ENCODE assay signal across 8 cellular contexts in genomic region chr16:48542020-48542473, GRCh38.
DNase-seq lines count a peak whose midpoint lies in the region; ATAC-seq and TF ChIP-seq lines count a peak whose summit lies in the region.

No MANE protein-coding gene starts in this region.

- no peak overlapping the region for H2AK5ac ChIP-seq in neuronal stem cell (ENCODE audit: low read depth, low read length)

- no CpG with 5 or more reads among the region's 15 CpGs for WGBS in neuronal stem cell (ENCODE audit: extremely low coverage in 2 of 2, insufficient read length in 2 of 2, insufficient replicate concordance in 1 of 2), 2 donors

- H2BK12ac ChIP-seq in neuronal stem cell (ENCODE audit: low read length): no peak overlapping the region

- H3K9ac ChIP-seq in neuronal stem cell (ENCODE audit: low read depth, low read length, poor library complexity): no peak overlapping the region

- no peaks in the 10 kb centered on the region for H3K79me1 ChIP-seq in neuronal stem cell (ENCODE audit: low read depth, low read length)

- no peak overlapping the region for H2BK5ac ChIP-seq in neuronal stem cell (ENCODE audit: low read length)

- H3K27me3 ChIP-seq in WERI-Rb-1 (ENCODE audit: insufficient read depth, low read depth, severe bottlenecking): no peaks in the 10 kb centered on the region
- no peaks in the 10 kb centered on the region for H3K27me3 ChIP-seq in neuronal stem cell (ENCODE audit: control insufficient read depth in 3 of 3, insufficient read depth in 3 of 3, low read depth in 1 of 3, low read length in 3 of 3)

- H3K27ac ChIP-seq in WERI-Rb-1: no peak overlapping the region
- H3K27ac ChIP-seq in neuronal stem cell (replicated peaks; ENCODE audit: low read length): no peak overlapping the region

- no peaks in the 10 kb centered on the region for H3K4me1 ChIP-seq in neuronal stem cell (ENCODE audit: control insufficient read depth in 2 of 2, insufficient read depth in 1 of 2, low read depth in 1 of 2, low read length in 2 of 2)

- H3K4me3 ChIP-seq in WERI-Rb-1 (ENCODE audit: low read depth, low read length) (no peak overlapping the region), neuronal stem cell (ENCODE audit: low read length in 2 of 2) (no peak overlapping the region)

- H3K18ac ChIP-seq in neuronal stem cell (ENCODE audit: low read length): no peak overlapping the region

- H2BK15ac ChIP-seq in neuronal stem cell (ENCODE audit: low read length): no peak overlapping the region

- ATAC-seq in GM18867 (IDR thresholded peaks at IDR 0.05; ENCODE audit: unreplicated experiment): no peak
- no peak for ATAC-seq in HG02852 (IDR thresholded peaks at IDR 0.05; ENCODE audit: unreplicated experiment)

- DNase-seq in COLO829 (ENCODE audit: low spot score) (peak; percentile 48), HEK293T (ENCODE audit: extremely low spot score) (peak; percentile 35), WERI-Rb-1 (peak; percentile 21), fibroblast of peridontal ligament (ENCODE audit: extremely low read depth) (peak; percentile 76), neuronal stem cell (ENCODE audit: low spot score) (no peak), GOT3 (lab: John Stamatoyannopoulos, UW) (no peak)

- no peak overlapping the region for H2AFZ ChIP-seq in neuronal stem cell (ENCODE audit: low read length)

- H3K36me3 ChIP-seq in WERI-Rb-1 (peaks cover 32% of the 10 kb centered on the region), neuronal stem cell (replicated peaks in 1 of 2; ENCODE audit: control insufficient read depth in 2 of 2, insufficient read depth in 2 of 2, low read length in 2 of 2) (peaks cover 15 to 71% of the 10 kb centered on the region in 2 donors)

- TF ChIP-seq CTCF in WERI-Rb-1 (IDR thresholded peaks at IDR 0.05; ENCODE audit: low read depth, low read length): peak; percentile 49; the same call in 1 of the 2 replicates

- no peak overlapping the region for H2BK120ac ChIP-seq in neuronal stem cell (ENCODE audit: low read depth, low read length)

- H3K14ac ChIP-seq in neuronal stem cell (ENCODE audit: low read length): no peak overlapping the region

- H3K9me3 ChIP-seq in WERI-Rb-1 (ENCODE audit: severe bottlenecking) (no peaks in the 10 kb centered on the region), neuronal stem cell (replicated peaks in 1 of 2; ENCODE audit: control insufficient read depth in 2 of 2, insufficient read depth in 1 of 2, low read depth in 1 of 2, low read length in 2 of 2) (no peaks in the 10 kb centered on the region)

- POLR2A ChIA-PET in HEK293T (lab: Yijun Ruan, JAX): no interaction called here

- H4K91ac ChIP-seq in neuronal stem cell (ENCODE audit: low read depth, low read length, poor library complexity): no peak overlapping the region

- H3K23ac ChIP-seq in neuronal stem cell (ENCODE audit: low read depth, low read length, poor library complexity): peak overlapping the region; percentile 49

- H3K4ac ChIP-seq in neuronal stem cell (ENCODE audit: low read length): no peak overlapping the region

- H4K8ac ChIP-seq in neuronal stem cell (ENCODE audit: low read depth, low read length): no peak overlapping the region

- CTCF ChIA-PET in HEK293T (lab: Yijun Ruan, JAX): no interaction called here

- H3K4me2 ChIP-seq in neuronal stem cell (ENCODE audit: insufficient read depth, low read length, poor library complexity, severe bottlenecking): no peak overlapping the region

TF ChIP-seq in HEK293T, 16 proteins besides CTCF, POLR2A, EP300 and RAD21:
- TF ChIP-seq FOXM1 (IDR thresholded peaks at IDR 0.05; ENCODE audit: borderline replicate concordance) (no peak), FOXK2 (IDR thresholded peaks at IDR 0.05) (no peak), HDGF (IDR thresholded peaks at IDR 0.05; ENCODE audit: borderline replicate concordance) (no peak), TARDBP (IDR thresholded peaks at IDR 0.05) (no peak), ELF4 (IDR thresholded peaks at IDR 0.05) (no peak), CTBP1 (IDR thresholded peaks at IDR 0.05; ENCODE audit: borderline replicate concordance) (no peak), FOXA1 (IDR thresholded peaks at IDR 0.05) (no peak), SUZ12 (IDR thresholded peaks at IDR 0.05) (no peak), ZNF384 (IDR thresholded peaks at IDR 0.05) (no peak), L3MBTL2 (conservative IDR thresholded peaks at IDR 0.05) (no peak)

Comparison
In these comparisons a context has a peak if more than half of its experiments do, and no peak if none do; other contexts are left out.
1. DNase-seq: peak in COLO829 (single experiment), HEK293T (single experiment), WERI-Rb-1 (single experiment) and fibroblast of peridontal ligament (single experiment); none in neuronal stem cell (single experiment) and GOT3 (single experiment).